ENCODE assay signal across 15 cellular contexts in the genomic region with DNA sequence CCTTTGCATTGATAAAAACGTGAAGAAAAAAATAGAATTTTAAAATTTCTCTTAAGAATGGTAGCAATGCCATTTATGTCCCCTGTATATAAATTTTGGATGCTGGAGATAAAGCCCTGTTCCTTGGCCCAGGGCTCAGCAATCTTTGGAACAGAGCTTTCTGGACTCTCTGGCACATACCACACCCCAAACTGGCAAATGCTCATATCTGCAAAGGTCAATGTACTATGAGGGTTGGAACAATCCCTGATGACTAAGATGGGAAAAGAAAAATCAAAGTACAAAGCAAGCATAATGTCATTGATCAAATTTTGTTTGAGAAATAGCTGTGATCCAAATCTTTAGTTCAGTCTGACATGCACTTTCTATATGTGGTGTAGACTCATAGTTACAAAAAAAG.
A peak's percentile ranks its signal among the peaks of the same experiment; 100 is the strongest.
DNase-seq lines count a peak whose midpoint lies in the region; ATAC-seq and TF ChIP-seq lines count a peak whose summit lies in the region.
"Had no signal": no experiment of that assay in that cellular context is flagged by ENCODE, and none has a peak within 500 bp of the region (broad histone marks: within the 10 kb centered on the region; RNA-seq: fewer than 3 reads in every experiment).

No MANE protein-coding gene starts in this region.

- H3K27me3 ChIP-seq in MG63 (no peaks in the 10 kb centered on the region), upper lobe of left lung (no peaks in the 10 kb centered on the region), H7 (ENCODE audit: control insufficient read depth, insufficient read depth, low read length) (no peaks in the 10 kb centered on the region)
- H3K27me3 ChIP-seq: BE2C had no signal

- intact Hi-C loops in left cardiac atrium (cut with DNase I) (no loop called here), mucosa of descending colon (cut with DNase I, micrococcal nuclease) (no loop called here)

- DNase-seq in MG63 (peak; percentile 1), NCI-H446 treated with DMSO at 0.1 percent for 48 hours (lab: John Stamatoyannopoulos, UW) (peak; percentile 7), left cardiac atrium (no peak), mucosa of descending colon (peak in 1 of 3 donors; percentile 51), inferior parietal cortex (ENCODE audit: extremely low spot score) (no peak), upper lobe of left lung (no peak), H7 (no peak)
- DNase-seq: BE2C; CD4-positive, alpha-beta memory T cell; DMS79 treated with DMSO at 0.1 percent for 48 hours; EL had no signal

- H3K4me3 ChIP-seq in MG63 (no peak overlapping the region), mucosa of descending colon (no peak overlapping the region), upper lobe of left lung (no peak overlapping the region), H7 (ENCODE audit: insufficient read depth, low read depth, low read length) (no peak overlapping the region)
- H3K4me3 ChIP-seq: A549 had no signal

- ATAC-seq in left cardiac atrium: peak; percentile 47 to 55
- peak; percentile 87 for ATAC-seq in mucosa of descending colon
- ATAC-seq in upper lobe of left lung (ENCODE audit: low FRiP score in 2 of 2): no peak
- ATAC-seq: A549, HCT116 had no signal

- TF ChIP-seq POLR2A in upper lobe of left lung (IDR thresholded peaks at IDR 0.05): no peak

- peaks cover 4% of the 10 kb centered on the region for H3K4me1 ChIP-seq in mucosa of descending colon (ENCODE audit: low read depth)
- H3K4me1 ChIP-seq in upper lobe of left lung: no peaks in the 10 kb centered on the region
- H3K4me1 ChIP-seq: A549, BE2C had no signal

- H3K27ac ChIP-seq in upper lobe of left lung: no peak overlapping the region
- H3K27ac ChIP-seq: A549, C4-2B, HL-60 had no signal

- 50 to 64% methylated on average over 1 of the region's 1 CpG for WGBS in upper lobe of left lung, 2 donors

- TF ChIP-seq CTCF in mucosa of descending colon (IDR thresholded peaks at IDR 0.05) (no peak), upper lobe of left lung (IDR thresholded peaks at IDR 0.05) (no peak)

- no peaks in the 10 kb centered on the region for H3K9me3 ChIP-seq in MG63
- no peaks in the 10 kb centered on the region for H3K9me3 ChIP-seq in mucosa of descending colon
- no peaks in the 10 kb centered on the region for H3K9me3 ChIP-seq in upper lobe of left lung
- H3K9me3 ChIP-seq: A549, BE2C had no signal

- no peak for TF ChIP-seq EP300 in upper lobe of left lung (IDR thresholded peaks at IDR 0.05)

- H3K36me3 ChIP-seq in MG63: no peaks in the 10 kb centered on the region
- H3K36me3 ChIP-seq in mucosa of descending colon (ENCODE audit: low read depth): no peaks in the 10 kb centered on the region
- H3K36me3 ChIP-seq in upper lobe of left lung: no peaks in the 10 kb centered on the region
- H3K36me3 ChIP-seq in H7 (replicated peaks; ENCODE audit: control insufficient read depth, insufficient read depth, low read length): no peaks in the 10 kb centered on the region
- H3K36me3 ChIP-seq: BE2C had no signal

Comparison
In these comparisons a context has a peak if more than half of its experiments do, and no peak if none do; other contexts are left out.
1. DNase-seq: peak in MG63 (single experiment) and NCI-H446 treated with DMSO at 0.1 percent for 48 hours (single experiment); none in left cardiac atrium (single experiment), inferior parietal cortex (single experiment), upper lobe of left lung (0 of 2) and H7 (single experiment).
2. ATAC-seq: peak in left cardiac atrium (2 of 2) and mucosa of descending colon (single experiment); none in upper lobe of left lung (0 of 2).